In the genomic region with DNA sequence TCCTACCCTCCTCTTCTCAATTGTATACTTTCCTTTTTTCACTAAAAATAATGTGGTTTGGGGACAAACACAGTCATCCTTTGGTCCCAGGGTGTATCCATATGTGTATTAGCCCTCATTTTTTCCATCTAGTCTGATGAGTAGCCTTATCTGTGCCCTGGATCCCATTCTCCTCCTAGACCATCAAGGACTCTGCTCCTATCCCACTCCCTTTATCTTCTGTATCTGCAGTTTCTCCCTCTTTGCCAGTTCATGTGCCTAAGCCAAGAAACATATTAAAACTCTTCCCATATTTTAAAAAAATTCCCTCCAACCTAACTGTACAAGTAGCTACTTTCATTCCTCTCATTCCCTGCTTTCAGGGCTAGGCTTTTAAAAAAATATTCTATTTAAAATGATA, we compare ENCODE assay signal across 28 cellular contexts. TPM values are rescaled to one million over a fixed set of nuclear protein-coding genes. Genes with fewer than 3 reads are reported as not detected.
"Had no signal": no experiment of that assay in that cellular context is flagged by ENCODE, and none has a peak within 500 bp of the region (broad histone marks: within the 10 kb centered on the region; RNA-seq: fewer than 3 reads in every experiment).

No MANE protein-coding gene starts in this region.

- H3K4me3 Mint-ChIP-seq: naive thymus-derived CD4-positive, alpha-beta T cell; nephron progenitor cell had no signal

- H3K4me1 Mint-ChIP-seq: nephron progenitor cell had no signal

- H3K27ac ChIP-seq: heart left ventricle, right atrium auricular region, sigmoid colon, skin epidermis, stomach, thyroid gland, upper lobe of left lung, vagina had no signal

- H3K4me3 ChIP-seq: coronary artery, heart left ventricle, right atrium auricular region, sigmoid colon, skin epidermis, stomach, thyroid gland, upper lobe of left lung, vagina had no signal

- DNase-seq: effector CD4-positive, alpha-beta T cell; foreskin melanocyte; heart left ventricle; hippocampal formation; left colon; left ventricle myocardium superior; naive thymus-derived CD4-positive, alpha-beta T cell; nephron progenitor cell; posterior cingulate gyrus; sigmoid colon; stimulated activated CD4-positive, alpha-beta T cell treated with anti-CD3 and anti-CD28 coated beads, Interleukin-2, amount 100 ng/mL, for 24 hours; stimulated activated CD4-positive, alpha-beta T cell treated with anti-CD3 and anti-CD28 coated beads, Interleukin-4, amount 100 ng/mL, for 4 hours; stimulated activated naive CD4-positive, alpha-beta T cell; stomach; substantia nigra; thyroid gland; upper lobe of left lung had no signal

- H3K27ac Mint-ChIP-seq: naive thymus-derived CD4-positive, alpha-beta T cell; nephron progenitor cell had no signal

- H3K27me3 Mint-ChIP-seq: naive thymus-derived CD4-positive, alpha-beta T cell had no signal

- H3K9me3 Mint-ChIP-seq: naive thymus-derived CD4-positive, alpha-beta T cell; nephron progenitor cell had no signal

- ATAC-seq: heart left ventricle; left ventricle myocardium superior; naive thymus-derived CD4-positive, alpha-beta T cell had no signal

RNA-seq across cellular contexts. Expression of gene ROPN1, which starts 56.1 kb away (rescaled TPM):
- total RNA-seq: dermis microvascular lymphatic vessel endothelial cell; glomerular endothelial cell; kidney epithelial cell; left ventricle myocardium superior; lung microvascular endothelial cell; mesenteric fat pad; mononuclear cell; naive thymus-derived CD4-positive, alpha-beta T cell; omental fat pad; right atrium auricular region; sigmoid colon; upper lobe of left lung; vagina had no signal
